ENCODE assay signal across 10 cellular contexts in the genomic region with DNA sequence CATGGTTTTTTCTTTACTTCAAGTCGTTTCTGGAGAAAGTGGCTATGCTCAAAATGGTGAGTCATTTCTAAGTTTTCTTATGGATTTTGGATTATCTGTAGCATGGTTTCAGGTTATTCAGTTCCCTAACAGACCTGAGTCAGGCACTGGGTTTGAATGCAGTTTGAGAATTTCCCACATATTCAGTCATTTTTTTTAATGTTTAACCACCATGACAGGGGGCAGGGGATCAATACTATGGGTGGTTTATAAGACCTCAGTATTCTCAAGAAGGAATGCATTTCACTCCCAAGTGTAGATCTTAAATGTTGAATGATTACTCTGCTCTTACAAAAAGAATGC. TPM values are rescaled to one million over a fixed set of nuclear protein-coding genes. Genes with fewer than 3 reads are reported as not detected.
A peak's percentile ranks its signal among the peaks of the same experiment; 100 is the strongest.
DNase-seq lines count a peak whose midpoint lies in the region; ATAC-seq and TF ChIP-seq lines count a peak whose summit lies in the region.
"Had no signal": no experiment of that assay in that cellular context is flagged by ENCODE, and none has a peak within 500 bp of the region (broad histone marks: within the 10 kb centered on the region; RNA-seq: fewer than 3 reads in every experiment).

No MANE protein-coding gene starts in this region.

- DNase-seq in stimulated activated CD4-positive, alpha-beta T cell treated with anti-CD3 and anti-CD28 coated beads, Interleukin-15, amount 100 ng/mL, for 24 hours = peak; percentile 39
- DNase-seq in stimulated activated CD4-positive, alpha-beta T cell treated with anti-CD3 and anti-CD28 coated beads, Interleukin-12 subunit alpha, Interleukin-12 subunit beta, amount 100 ng/mL, for 4 hours = no peak
- DNase-seq in T-cell (peak in 1 of 34 experiments; percentile 23), fibroblast of villous mesenchyme (ENCODE audit: low read depth) (no peak), NCI-H187 (lab: John Stamatoyannopoulos, UW) (no peak), CD14-positive monocyte (ENCODE audit: low spot score) (no peak), progenitor cell of endocrine pancreas (ENCODE audit: low spot score, unreplicated experiment) (no peak)
- DNase-seq: activated CD4-positive, CD25-positive, alpha-beta regulatory T cell had no signal

- peak overlapping the region; percentile 52 for H3K4me3 ChIP-seq in fibroblast of villous mesenchyme (ENCODE audit: low read depth, low read length)
- peak overlapping the region; percentile 14 for H3K4me3 ChIP-seq in urinary bladder (ENCODE audit: low read depth, low read length)
- H3K4me3 ChIP-seq: right atrium auricular region had no signal

- H3K27me3 Mint-ChIP-seq in T-cell (no peaks in the 10 kb centered on the region), CD14-positive monocyte (ENCODE audit: low read depth in 3 of 3) (peaks cover 0 to 2% (median 0%) of the 10 kb centered on the region in 3 donors), progenitor cell of endocrine pancreas (no peaks in the 10 kb centered on the region)

- H3K27ac Mint-ChIP-seq in T-cell = peak overlapping the region; percentile 99 to 100
- H3K27ac Mint-ChIP-seq in CD14-positive monocyte = peak overlapping the region in 1 of 7 donors; percentile 69
- H3K27ac Mint-ChIP-seq in progenitor cell of endocrine pancreas = no peak overlapping the region

- TF ChIP-seq CTCF in fibroblast of villous mesenchyme (IDR thresholded peaks at IDR 0.05; ENCODE audit: insufficient read depth, low read depth, low read length) (no peak), CD14-positive monocyte (IDR thresholded peaks at IDR 0.05) (no peak), progenitor cell of endocrine pancreas (IDR thresholded peaks at IDR 0.05; ENCODE audit: unreplicated experiment) (no peak)

- H3K4me1 Mint-ChIP-seq in T-cell (peaks cover 53 to 76% (median 68%) of the 10 kb centered on the region in 3 donors), CD14-positive monocyte (peaks cover 30% of the 10 kb centered on the region), progenitor cell of endocrine pancreas (ENCODE audit: low read depth) (peaks cover 5% of the 10 kb centered on the region)

- H3K36me3 ChIP-seq in urinary bladder (ENCODE audit: insufficient read depth) = no peaks in the 10 kb centered on the region
- H3K36me3 ChIP-seq: right atrium auricular region had no signal

- intact Hi-C loops in CD14-positive monocyte (cut with micrococcal nuclease) = no loop called here

- H3K4me3 Mint-ChIP-seq in T-cell (peak overlapping the region; percentile 92 to 97 (median 92)), CD14-positive monocyte (no peak overlapping the region), progenitor cell of endocrine pancreas (ENCODE audit: low read depth) (no peak overlapping the region)

- no peaks in the 10 kb centered on the region for H3K4me1 ChIP-seq in urinary bladder (ENCODE audit: insufficient read depth)
- H3K4me1 ChIP-seq: right atrium auricular region had no signal

- CTCF ChIA-PET in T-cell (lab: Charles Lee) = interaction anchor here in 1 of 2 donors (0.9 to 6.9 kb wide), 5 partner anchors 34 to 79 kb away, joined by 3 to 58 read pairs (median 4); no protein-coding TSS in a partner anchor

- no peak overlapping the region for H3K27ac ChIP-seq in urinary bladder (ENCODE audit: low read depth)
- H3K27ac ChIP-seq: right atrium auricular region had no signal

- no peaks in the 10 kb centered on the region for H3K9me3 Mint-ChIP-seq in T-cell
- peaks cover 0 to 2% (median 0%) of the 10 kb centered on the region in 7 donors for H3K9me3 Mint-ChIP-seq in CD14-positive monocyte
- no peaks in the 10 kb centered on the region for H3K9me3 Mint-ChIP-seq in progenitor cell of endocrine pancreas (ENCODE audit: low read depth)

- POLR2A ChIA-PET in T-cell (lab: Charles Lee) = interaction anchor here (0.6 to 14.5 kb wide), 15 partner anchors 12 to 205 kb away, joined by 3 to 178 read pairs (median 5); no protein-coding TSS in a partner anchor

- H3K36me3 Mint-ChIP-seq in T-cell = peaks cover 52% of the 10 kb centered on the region
- H3K36me3 Mint-ChIP-seq in CD14-positive monocyte = no peaks in the 10 kb centered on the region
- no peaks in the 10 kb centered on the region for H3K36me3 Mint-ChIP-seq in progenitor cell of endocrine pancreas (ENCODE audit: insufficient read depth)

- WGBS in urinary bladder = 13% methylated on average over 1 of the region's 1 CpG

- ATAC-seq in T-cell (replicated peaks in 1 of 4) = no peak

RNA-seq across cellular contexts. Expression of gene IL7R, which starts 0.3 kb away (rescaled TPM):
- total RNA-seq in T-cell (1,000 to 10,000 TPM in 1 of 5 donors, 100 to 1,000 TPM in 4; 691 to 1,106 (median 924) TPM), fibroblast of villous mesenchyme (12.9 and 74.7 TPM in 2 replicates), urinary bladder (1.5 TPM), progenitor cell of endocrine pancreas (not detected in 2 replicates)
- polyA plus RNA-seq in urinary bladder (6.7 TPM), CD14-positive monocyte (1 to 10 TPM; 1.1 to 1.9 TPM)

Comparison
In these comparisons a context has a peak if more than half of its experiments do, and no peak if none do; other contexts are left out.
1. H3K4me3 Mint-ChIP-seq: peak in T-cell (3 of 3); none in CD14-positive monocyte (0 of 2) and progenitor cell of endocrine pancreas (single experiment).